11 cellular contexts compared by ENCODE assay signal in the genomic region with DNA sequence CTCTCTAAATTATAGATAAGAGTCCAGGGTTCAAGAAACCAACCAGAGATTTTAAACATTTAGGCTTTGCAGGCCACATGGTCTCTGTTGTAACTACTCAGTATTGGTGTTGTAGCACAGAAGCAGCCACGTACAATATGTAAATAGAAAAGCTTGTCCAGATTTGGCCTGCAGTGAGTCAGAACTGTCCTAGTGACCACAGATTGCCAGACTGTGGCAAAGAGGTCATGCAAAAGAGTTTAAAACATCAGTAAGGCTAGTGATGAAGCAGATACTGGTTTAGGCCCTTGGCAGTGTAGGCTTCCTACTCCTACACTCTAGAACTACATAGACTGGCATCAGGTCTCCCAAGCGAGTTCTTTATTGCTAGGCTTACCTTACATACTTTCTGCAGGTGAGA.
DNase-seq lines count a peak whose midpoint lies in the region; ATAC-seq and TF ChIP-seq lines count a peak whose summit lies in the region.
"Had no signal": no experiment of that assay in that cellular context is flagged by ENCODE, and none has a peak within 500 bp of the region (broad histone marks: within the 10 kb centered on the region; RNA-seq: fewer than 3 reads in every experiment).

No MANE protein-coding gene starts in this region.

- no peak overlapping the region for H3K9ac ChIP-seq in mesendoderm (ENCODE audit: low read length)
- H3K9ac ChIP-seq: neural progenitor cell had no signal

- H3K27ac ChIP-seq in substantia nigra (ENCODE audit: low read depth, low read length, poor library complexity, severe bottlenecking) (no peak overlapping the region), mesendoderm (ENCODE audit: low read depth, low read length) (no peak overlapping the region)
- H3K27ac ChIP-seq: neural progenitor cell had no signal

- no peak overlapping the region for H3K56ac ChIP-seq in mesendoderm (ENCODE audit: low read length)

- CTCF ChIA-PET in HEK293T (lab: Yijun Ruan, JAX) = no interaction called here

- DNase-seq in glomerular visceral epithelial cell (ENCODE audit: extremely low spot score) (peak; percentile 23), substantia nigra (lab: John Stamatoyannopoulos, UW) (no peak), mesendoderm (no peak), HEK293T (ENCODE audit: extremely low spot score) (no peak)
- no peak for DNase-seq in activated T-cell treated with anti-CD3 and anti-CD28 coated beads, Interleukin-2, amount 50 U/mL, for 48 hours
- DNase-seq: activated effector memory CD4-positive, alpha-beta T cell treated with Interleukin-2 at 50 U/mL for 16 hours; MG63 had no signal

- H2BK15ac ChIP-seq in mesendoderm (replicated peaks; ENCODE audit: low read depth) = no peak overlapping the region

- H3K79me2 ChIP-seq in mesendoderm (ENCODE audit: control insufficient read depth, insufficient read depth, low read length) = no peaks in the 10 kb centered on the region

- H2AK5ac ChIP-seq in mesendoderm (ENCODE audit: low read length) = no peak overlapping the region

- H3K23ac ChIP-seq in mesendoderm (ENCODE audit: low read length) = no peak overlapping the region

- H4K8ac ChIP-seq in mesendoderm (ENCODE audit: low read depth, low read length) = no peak overlapping the region

- no CpG with 5 or more reads among the region's 2 CpGs for WGBS in mesendoderm (ENCODE audit: extremely low coverage, insufficient coverage, low lambda C conversion rate)

- ATAC-seq in GM18508 (IDR thresholded peaks at IDR 0.05; ENCODE audit: insufficient read depth, unreplicated experiment) (peak; percentile 99), GM21717 (IDR thresholded peaks at IDR 0.05; ENCODE audit: unreplicated experiment) (peak; percentile 85), HG03442 (IDR thresholded peaks at IDR 0.05; ENCODE audit: unreplicated experiment) (peak; percentile 98)

- H3K4me2 ChIP-seq in mesendoderm (ENCODE audit: low read length) = no peak overlapping the region
- H3K4me2 ChIP-seq: neural progenitor cell had no signal

- H2BK120ac ChIP-seq in mesendoderm (ENCODE audit: low read depth, low read length) = no peak overlapping the region

- H4K5ac ChIP-seq in mesendoderm (ENCODE audit: low read length) = no peak overlapping the region

- H3K4me3 ChIP-seq in mesendoderm (ENCODE audit: low read length) = no peak overlapping the region
- H3K4me3 ChIP-seq: MG63, neural progenitor cell had no signal

- H3K4ac ChIP-seq in mesendoderm (ENCODE audit: low read depth, low read length) = no peak overlapping the region

- H3K18ac ChIP-seq in mesendoderm (ENCODE audit: low read length) = no peak overlapping the region

- H3K27me3 ChIP-seq in mesendoderm (ENCODE audit: insufficient read depth, low read length, poor library complexity) = no peaks in the 10 kb centered on the region
- H3K27me3 ChIP-seq: MG63, neural progenitor cell had no signal

- no peaks in the 10 kb centered on the region for H3K79me1 ChIP-seq in mesendoderm (ENCODE audit: low read length)

- no peaks in the 10 kb centered on the region for H3K36me3 ChIP-seq in mesendoderm (ENCODE audit: control insufficient read depth, insufficient read depth, low read length)
- H3K36me3 ChIP-seq: MG63, neural progenitor cell had no signal

- POLR2A ChIA-PET in HEK293T (lab: Yijun Ruan, JAX) = no interaction called here

- no peak overlapping the region for H2BK5ac ChIP-seq in mesendoderm (ENCODE audit: low read length)

- H3K4me1 ChIP-seq in mesendoderm (ENCODE audit: control insufficient read depth, low read depth, low read length) = no peaks in the 10 kb centered on the region
- H3K4me1 ChIP-seq: neural progenitor cell had no signal

TF ChIP-seq in HEK293T, 16 proteins besides CTCF, POLR2A, EP300 and RAD21:
- TF ChIP-seq ELF4 (IDR thresholded peaks at IDR 0.05) (no peak), BHLHE40 (IDR thresholded peaks at IDR 0.05; ENCODE audit: borderline replicate concordance) (no peak), SP1 (IDR thresholded peaks at IDR 0.05) (no peak), FOXA1 (IDR thresholded peaks at IDR 0.05) (no peak), LEF1 (IDR thresholded peaks at IDR 0.05; ENCODE audit: borderline replicate concordance) (no peak), HDGF (IDR thresholded peaks at IDR 0.05; ENCODE audit: borderline replicate concordance) (no peak), FOXM1 (IDR thresholded peaks at IDR 0.05; ENCODE audit: borderline replicate concordance) (no peak)
- TF ChIP-seq, protein P1, sequence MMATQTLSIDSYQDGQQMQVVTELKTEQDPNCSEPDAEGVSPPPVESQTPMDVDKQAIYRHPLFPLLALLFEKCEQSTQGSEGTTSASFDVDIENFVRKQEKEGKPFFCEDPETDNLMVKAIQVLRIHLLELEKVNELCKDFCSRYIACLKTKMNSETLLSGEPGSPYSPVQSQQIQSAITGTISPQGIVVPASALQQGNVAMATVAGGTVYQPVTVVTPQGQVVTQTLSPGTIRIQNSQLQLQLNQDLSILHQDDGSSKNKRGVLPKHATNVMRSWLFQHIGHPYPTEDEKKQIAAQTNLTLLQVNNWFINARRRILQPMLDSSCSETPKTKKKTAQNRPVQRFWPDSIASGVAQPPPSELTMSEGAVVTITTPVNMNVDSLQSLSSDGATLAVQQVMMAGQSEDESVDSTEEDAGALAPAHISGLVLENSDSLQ (IDR thresholded peaks at IDR 0.05) = no peak
